8 cellular contexts compared by ENCODE assay signal in the genomic region with DNA sequence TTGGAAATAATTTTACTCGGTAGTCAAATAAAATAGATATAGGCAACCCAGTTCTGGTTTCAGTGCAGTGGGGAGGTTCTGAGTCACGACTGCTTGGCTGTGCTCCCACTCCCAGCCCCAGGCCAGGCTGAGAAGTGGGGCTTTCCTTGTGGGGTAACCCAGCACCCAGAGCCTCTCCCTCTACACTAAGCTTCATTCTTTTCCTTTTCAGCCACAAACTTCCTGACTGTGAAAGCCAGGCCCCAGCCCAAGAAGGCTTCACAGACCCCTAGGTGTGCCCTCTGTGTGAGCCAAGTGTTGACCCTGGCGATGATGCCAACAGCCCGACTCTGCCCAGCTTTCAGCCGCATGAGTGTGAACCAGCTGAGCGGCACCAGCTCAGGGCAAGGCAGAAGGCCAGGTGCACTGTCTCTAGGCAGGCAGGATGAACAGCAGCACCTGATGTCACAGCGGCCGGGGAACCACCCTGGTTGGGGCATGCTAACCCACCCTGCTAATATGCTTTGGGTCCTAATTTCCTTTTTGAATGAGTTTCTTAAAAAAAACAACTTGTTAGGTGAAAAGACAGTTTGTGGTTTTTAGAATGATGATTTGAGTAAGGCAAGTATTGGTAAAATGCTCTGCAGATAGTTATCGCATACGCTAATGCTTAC. TPM values are rescaled to one million over a fixed set of nuclear protein-coding genes. Genes with fewer than 3 reads are reported as not detected.
DNase-seq lines count a peak whose midpoint lies in the region; ATAC-seq and TF ChIP-seq lines count a peak whose summit lies in the region.

No MANE protein-coding gene starts in this region.

- no peak for TF ChIP-seq CTCF in SK-N-SH (IDR thresholded peaks at IDR 0.05)

- no peak for DNase-seq in SK-N-SH
- peak; percentile 65 for DNase-seq in activated naive CD8-positive, alpha-beta T cell treated with anti-CD3 and anti-CD28 coated beads, Interleukin-2, amount 50 U/mL, for 16 hours (ENCODE audit: low read depth, low spot score)
- peak; percentile 72 for DNase-seq in kidney tubule cell (ENCODE audit: low spot score)
- DNase-seq in stimulated activated CD8-positive, alpha-beta memory T cell treated with anti-CD3 and anti-CD28 coated beads, Interleukin-4, amount 100 ng/mL, for 1 hour (ENCODE audit: low read depth in 2 of 2, low spot score in 1 of 2), result peak; percentile 28 to 53
- DNase-seq in sciatic nerve (ENCODE audit: low spot score), result no peak
- no peak for DNase-seq in COR-L47 (lab: John Stamatoyannopoulos, UW)

- peak overlapping the region; percentile 88 for H3K4me2 ChIP-seq in SK-N-SH

- H3K9ac ChIP-seq in SK-N-SH, result peak overlapping the region; percentile 15; the same call in 1 of the 2 replicates

- peak overlapping the region; percentile 64 for H2AFZ ChIP-seq in SK-N-SH (ENCODE audit: low read depth)

- no peaks in the 10 kb centered on the region for H4K20me1 ChIP-seq in SK-N-SH (ENCODE audit: insufficient read depth)

- WGBS in SK-N-SH (ENCODE audit: low lambda C conversion rate), result 53% methylated on average over 9 of the region's 10 CpGs

- ATAC-seq in GM19023 (IDR thresholded peaks at IDR 0.05; ENCODE audit: unreplicated experiment), result peak; percentile 87
- peak; percentile 82 for ATAC-seq in HG03064 (IDR thresholded peaks at IDR 0.05; ENCODE audit: low read depth, unreplicated experiment)
- ATAC-seq in sciatic nerve, result no peak

- peaks cover 28% of the 10 kb centered on the region for H3F3A ChIP-seq in SK-N-SH (replicated peaks; ENCODE audit: insufficient read depth)

- H3K9me2 ChIP-seq in SK-N-SH, result no peaks in the 10 kb centered on the region

- no peaks in the 10 kb centered on the region for H3K36me3 ChIP-seq in SK-N-SH (replicated peaks in 1 of 2; ENCODE audit: control insufficient read depth in 1 of 2, insufficient read depth in 2 of 2, low read length in 1 of 2)

- H3K79me2 ChIP-seq in SK-N-SH (ENCODE audit: insufficient read depth), result no peaks in the 10 kb centered on the region

- POLR2A ChIA-PET in SK-N-SH (lab: Yijun Ruan, JAX), result no interaction called here

- no peaks in the 10 kb centered on the region for H3K27me3 ChIP-seq in SK-N-SH (ENCODE audit: insufficient read depth)

- TF ChIP-seq RAD21 in SK-N-SH (IDR thresholded peaks at IDR 0.05; ENCODE audit: low read length), result no peak

- peaks cover 52% of the 10 kb centered on the region in 2 experiments for H3K4me1 ChIP-seq in SK-N-SH (ENCODE audit: control insufficient read depth in 1 of 2, insufficient read depth in 2 of 2, low read depth in 1 of 2, low read length in 1 of 2)

- no peak overlapping the region; a peak in 1 of 4 replicates for H3K4me3 ChIP-seq in SK-N-SH (ENCODE audit: low read depth in 2 of 2, low read length in 1 of 2)

- CTCF ChIA-PET in SK-N-SH (lab: Yijun Ruan, JAX), result interaction anchor here (1.3 to 10.3 kb wide), 5 partner anchors 10 to 96 kb away, joined by 3 to 67 read pairs (median 6); partner anchors contain the start of gene CTDSP2

- peak overlapping the region; percentile 48 to 79 for H3K27ac ChIP-seq in SK-N-SH (ENCODE audit: low read depth in 2 of 2, low read length in 1 of 2)

- no peak for TF ChIP-seq EP300 in SK-N-SH (IDR thresholded peaks at IDR 0.05; ENCODE audit: borderline replicate concordance in 1 of 2, low read depth in 1 of 2, low read length in 1 of 2)

- no peaks in the 10 kb centered on the region for H3K9me3 ChIP-seq in SK-N-SH

- intact Hi-C loops in sciatic nerve (cut with DNase I), result no loop called here

TF ChIP-seq in SK-N-SH, 30 proteins besides CTCF, POLR2A, EP300 and RAD21:
- TF ChIP-seq YY1 (IDR thresholded peaks at IDR 0.05; ENCODE audit: low read depth), result no peak
- TF ChIP-seq POLR2AphosphoS5 (IDR thresholded peaks at IDR 0.05; ENCODE audit: low read depth, low read length), result no peak
- peak; percentile 52; the same call in 1 of the 2 replicates for TF ChIP-seq JUND (IDR thresholded peaks at IDR 0.05)
- no peak for TF ChIP-seq REST (IDR thresholded peaks at IDR 0.05; ENCODE audit: low read depth, low read length)
- TF ChIP-seq FOSL2 (IDR thresholded peaks at IDR 0.05; ENCODE audit: borderline replicate concordance, low read depth), result peak; percentile 24; the same call in 1 of the 2 replicates
- TF ChIP-seq GABPA (IDR thresholded peaks at IDR 0.05; ENCODE audit: low read depth), result no peak
- peak; percentile 80 for TF ChIP-seq NFIC (IDR thresholded peaks at IDR 0.05; ENCODE audit: borderline replicate concordance)
- TF ChIP-seq TCF12 (IDR thresholded peaks at IDR 0.05), result peak; percentile 60

RNA-seq across cellular contexts. Expression of gene ATP23, which starts 42.2 kb away (rescaled TPM):
- polyA plus RNA-seq in SK-N-SH (2012; rRNA removed), result 6.4 and 6.6 TPM in 2 replicates
- 7.0 and 7.2 TPM in 2 replicates for polyA plus RNA-seq in SK-N-SH (2012; cell fraction: cytosol; rRNA removed)
- polyA plus RNA-seq in SK-N-SH (2012; cell fraction: nucleus; rRNA removed), result 2.6 and 2.8 TPM in 2 replicates
- total RNA-seq in sciatic nerve, result 8.5 TPM

RNA-seq across cellular contexts. Expression of gene CTDSP2, which starts 52.6 kb away (rescaled TPM):
- 117 and 119 TPM in 2 replicates for polyA plus RNA-seq in SK-N-SH (2012; rRNA removed)
- 87.3 and 102 TPM in 2 replicates for polyA plus RNA-seq in SK-N-SH (2012; cell fraction: cytosol; rRNA removed)
- polyA plus RNA-seq in SK-N-SH (2012; cell fraction: nucleus; rRNA removed), result 145 and 147 TPM in 2 replicates
- total RNA-seq in sciatic nerve, result 202 TPM

Comparison
In these comparisons a context has a peak if more than half of its experiments do, and no peak if none do; other contexts are left out.
1. DNase-seq: peak in activated naive CD8-positive, alpha-beta T cell treated with anti-CD3 and anti-CD28 coated beads, Interleukin-2, amount 50 U/mL, for 16 hours (single experiment), kidney tubule cell (single experiment) and stimulated activated CD8-positive, alpha-beta memory T cell treated with anti-CD3 and anti-CD28 coated beads, Interleukin-4, amount 100 ng/mL, for 1 hour (2 of 2); none in SK-N-SH (single experiment), sciatic nerve (single experiment) and COR-L47 (single experiment).